Comparison of ENCODE assay signal across 8 cellular contexts in genomic region chr2:24077535-24077877, GRCh38. TPM values are rescaled to one million over a fixed set of nuclear protein-coding genes. Genes with fewer than 3 reads are reported as not detected.
DNase-seq lines count a peak whose midpoint lies in the region; ATAC-seq, FAIRE-seq and TF ChIP-seq lines count a peak whose summit lies in the region.

No MANE protein-coding gene starts in this region.

- peak overlapping the region; percentile 63 for H3K27ac Mint-ChIP-seq in T-helper 1 cell treated with Interleukin-12 subunit alpha and Interleukin-12 subunit beta and Interleukin-4 antibody, amounts not matched to agents 30 μg/mL and 1 μg/mL, for 36 hours

- no peaks in the 10 kb centered on the region for H4K20me1 ChIP-seq in GM12878 (ENCODE audit: control insufficient read depth, insufficient read depth)

- TF ChIP-seq CTCF in GM12878 (IDR thresholded peaks at IDR 0.05 in 2 of 3, conservative IDR thresholded peaks at IDR 0.05 in 1 of 3; ENCODE audit: control insufficient read depth in 2 of 3, extremely low read depth in 1 of 3, insufficient read depth in 1 of 3, low read depth in 3 of 3, low read length in 3 of 3) (no peak), testis (IDR thresholded peaks at IDR 0.05) (no peak)

- no peaks in the 10 kb centered on the region for H3K27me3 Mint-ChIP-seq in T-helper 1 cell treated with Interleukin-12 subunit alpha and Interleukin-12 subunit beta and Interleukin-4 antibody, amounts not matched to agents 30 μg/mL and 1 μg/mL, for 36 hours (ENCODE audit: low read depth)

- SMC1A ChIA-PET in GM12878 (lab: Charles Lee; ENCODE audit: uncharacterized antibody, unreplicated experiment) = interaction anchor here (0.8 to 4.0 kb wide), 3 partner anchors 149 to 254 kb away, joined by 3 to 24 read pairs (median 5); partner anchors contain the start of gene ATAD2B

- no peak for TF ChIP-seq EP300 in GM12878 (IDR thresholded peaks at IDR 0.05; ENCODE audit: borderline replicate concordance in 1 of 2, control insufficient read depth in 1 of 2, low read depth in 2 of 2, low read length in 2 of 2)

- H3K4me2 ChIP-seq in GM12878 (ENCODE audit: control insufficient read depth, insufficient read depth) = peak overlapping the region; percentile 87

- peaks cover 9% of the 10 kb centered on the region for H3K4me1 ChIP-seq in GM12878 (ENCODE audit: control insufficient read depth, insufficient read depth, low read length)
- peaks cover 11% of the 10 kb centered on the region for H3K4me1 ChIP-seq in testis

- 33% methylated on average over 9 of the region's 9 CpGs for WGBS in GM12878 (ENCODE audit: insufficient coverage, insufficient replicate concordance, low lambda C conversion rate, missing lambda C conversion rate)
- WGBS in testis, 2 donors = 1 to 2% methylated on average over 9 of the region's 9 CpGs

- CTCF ChIA-PET in GM12878 (lab: Yijun Ruan, JAX) = interaction anchor here (2.0 to 3.8 kb wide), 2 partner anchors 151 to 253 kb away, joined by 13 to 34 read pairs; partner anchors contain the start of gene ATAD2B

- H3K9me3 ChIP-seq in GM12878 (replicated peaks; ENCODE audit: control insufficient read depth, insufficient read depth, low read length) = no peaks in the 10 kb centered on the region; the same call in 2 of the 3 replicates
- no peaks in the 10 kb centered on the region for H3K9me3 ChIP-seq in testis

- DNase-seq in T-helper 1 cell = no peak
- DNase-seq in GM12878 (ENCODE audit: low read depth, low spot score) = no peak
- no peak for DNase-seq in testis
- no peak for DNase-seq in NCI-H526 treated with DMSO at 0.1 percent for 48 hours (lab: John Stamatoyannopoulos, UW)

- no peaks in the 10 kb centered on the region; a peak in 1 of 4 replicates for H3K36me3 ChIP-seq in GM12878 (ENCODE audit: control insufficient read depth in 2 of 2, insufficient read depth in 2 of 2, low read length in 1 of 2)
- H3K36me3 ChIP-seq in testis (ENCODE audit: low read depth, missing control alignments) = no peaks in the 10 kb centered on the region

- H3K4me3 Mint-ChIP-seq in T-helper 1 cell treated with Interleukin-12 subunit alpha and Interleukin-12 subunit beta and Interleukin-4 antibody, amounts not matched to agents 30 μg/mL and 1 μg/mL, for 36 hours = peak overlapping the region; percentile 97

- peaks cover 19% of the 10 kb centered on the region for H3K4me1 Mint-ChIP-seq in T-helper 1 cell treated with Interleukin-12 subunit alpha and Interleukin-12 subunit beta and Interleukin-4 antibody, amounts not matched to agents 30 μg/mL and 1 μg/mL, for 36 hours (ENCODE audit: low read depth)

- peak overlapping the region; percentile 78 for H2AFZ ChIP-seq in GM12878 (ENCODE audit: control insufficient read depth, low read depth, low read length)

- ATAC-seq in GM12878 (no peak), GM18873 (IDR thresholded peaks at IDR 0.05; ENCODE audit: low FRiP score, unreplicated experiment) (no peak), GM21737 (IDR thresholded peaks at IDR 0.05; ENCODE audit: unreplicated experiment) (no peak)

- H3K27ac ChIP-seq in GM12878 (ENCODE audit: control insufficient read depth, insufficient read depth) = no peak overlapping the region
- H3K27ac ChIP-seq in layer of hippocampus (ENCODE audit: low read depth, low read length) = peak overlapping the region; percentile 84
- peak overlapping the region; percentile 92 to 94 for H3K27ac ChIP-seq in testis

- peaks cover 8% of the 10 kb centered on the region for H3K36me3 Mint-ChIP-seq in T-helper 1 cell treated with Interleukin-12 subunit alpha and Interleukin-12 subunit beta and Interleukin-4 antibody, amounts not matched to agents 30 μg/mL and 1 μg/mL, for 36 hours (ENCODE audit: low read depth)

- no peak for TF ChIP-seq RAD21 in GM12878 (IDR thresholded peaks at IDR 0.05; ENCODE audit: insufficient read depth, low read depth, low read length)

- no peak for FAIRE-seq in GM12878 (lab: Jason Lieb, UNC)

- POLR2A ChIA-PET in GM12878 (lab: Charles Lee) = interaction anchor here (1.6 to 2.0 kb wide), 2 partner anchors 30 to 151 kb away, joined by 12 to 16 read pairs; partner anchors contain the start of genes ATAD2B and WDCP

- TF ChIP-seq POLR2A in GM12878 (IDR thresholded peaks at IDR 0.05; ENCODE audit: low read depth, low read length) (no peak), testis (IDR thresholded peaks at IDR 0.05) (no peak)

- RAD21 ChIA-PET in GM12878 (lab: Charles Lee; ENCODE audit: unreplicated experiment) = interaction anchor here (1.0 to 2.6 kb wide), 4 partner anchors 108 to 252 kb away, joined by 3 to 45 read pairs (median 10); partner anchors contain the start of gene ATAD2B

- intact Hi-C loops in GM12878 (cut with micrococcal nuclease; ENCODE audit: unreplicated experiment) (loop anchor here (2.0 kb wide), 1 partner anchor 151 kb away; the partner anchor contains the start of gene ATAD2B), testis (cut with DNase I; ENCODE audit: low total_unique reads) (loop anchor here (5.0 kb wide), 1 partner anchor 150 kb away; the partner anchor contains the start of gene ATAD2B)

- H3K9ac ChIP-seq in GM12878 (ENCODE audit: control insufficient read depth, insufficient read depth, low read length) = peak overlapping the region; percentile 79

- H3K27me3 ChIP-seq in GM12878 (replicated peaks in 1 of 2; ENCODE audit: control insufficient read depth in 2 of 2, insufficient read depth in 2 of 2, low read length in 1 of 2) (no peaks in the 10 kb centered on the region), layer of hippocampus (ENCODE audit: control insufficient read depth, insufficient read depth, low read length) (no peaks in the 10 kb centered on the region), testis (no peaks in the 10 kb centered on the region)

- H3K79me2 ChIP-seq in GM12878 (ENCODE audit: control insufficient read depth, insufficient read depth, low read length) = peaks cover 25% of the 10 kb centered on the region

- H3K4me3 ChIP-seq in GM12878 (peak overlapping the region; percentile 89), testis (peak overlapping the region; percentile 77 to 78)

- no peaks in the 10 kb centered on the region for H3K9me3 Mint-ChIP-seq in T-helper 1 cell treated with Interleukin-12 subunit alpha and Interleukin-12 subunit beta and Interleukin-4 antibody, amounts not matched to agents 30 μg/mL and 1 μg/mL, for 36 hours

- in situ Hi-C loops in GM12878 (cut with MboI) = no loop called here

- no TSS peak for BruUV-seq in GM12878 (replicated peaks; lab: Mats Ljungman, UMichigan)

RNA-seq across cellular contexts. Expression of gene SF3B6, which starts 1.4 kb away (rescaled TPM):
- 28.9 and 31.1 TPM in 2 replicates for total RNA-seq in GM12878 (2013; cell fraction: nucleolus; rRNA removed)
- total RNA-seq in GM12878 (2014; rRNA removed) = 157 and 185 TPM in 2 replicates
- total RNA-seq in GM12878 (2014; rRNA removed; fragmentation: Illumina TruSeq; extraction: Trizol) = 246 and 250 TPM in 2 replicates
- total RNA-seq in GM12878 (2021) = 117 and 118 TPM in 2 replicates
- 131 TPM for polyA plus RNA-seq in GM12878 (2011; ENCODE audit: low read depth)
- 248 and 325 TPM in 2 replicates for polyA plus RNA-seq in GM12878 (2011; rRNA removed)
- polyA plus RNA-seq in GM12878 (2011; cell fraction: cytosol; rRNA removed) = 107 and 140 TPM in 2 replicates
- 68.1 and 79.4 TPM in 2 replicates for polyA plus RNA-seq in GM12878 (2011; cell fraction: nucleus; rRNA removed)
- 149 and 150 TPM in 2 replicates for polyA plus RNA-seq in GM12878 (2012)
- polyA plus RNA-seq in GM12878 (2014; fragmentation: Illumina TruSeq; extraction: Trizol) = 258 and 323 TPM in 2 replicates
- 100 to 1,000 TPM; 538 to 584 TPM for polyA plus RNA-seq in GM12878 (2014; fragmentation: Nextera tagmentation; extraction: Ambion mirVana)
- polyA plus RNA-seq in GM12878 (2014; rRNA removed) = 226 and 283 TPM in 2 replicates
- polyA plus RNA-seq in GM12878 (2016; fragmentation: Nextera tagmentation; extraction: Ambion mirVana) = 100 to 1,000 TPM; 372 to 415 TPM
- polyA minus RNA-seq in GM12878 (2011; rRNA and poly(A)+ RNA removed) = 23.9 and 47.8 TPM in 2 replicates
- 18.8 and 24.6 TPM in 2 replicates for polyA minus RNA-seq in GM12878 (2011; cell fraction: cytosol; rRNA and poly(A)+ RNA removed)
- polyA minus RNA-seq in GM12878 (2011; cell fraction: nucleus; rRNA and poly(A)+ RNA removed) = 12.2 and 13.3 TPM in 2 replicates
- 10 to 100 TPM; 69.3 to 87.4 TPM for total RNA-seq in testis
- polyA plus RNA-seq in testis (ENCODE audit: insufficient read depth, low read depth, low replicate concordance) = 142 TPM

RNA-seq across cellular contexts. Expression of gene TP53I3, which starts 7.1 kb away (rescaled TPM):
- total RNA-seq in GM12878 (2013; cell fraction: nucleolus; rRNA removed) = 2.9 and 3.2 TPM in 2 replicates
- total RNA-seq in GM12878 (2014; rRNA removed) (12.2 and 13.0 TPM in 2 replicates), GM12878 (2014; rRNA removed; fragmentation: Illumina TruSeq; extraction: Trizol) (10.0 and 12.3 TPM in 2 replicates), GM12878 (2021) (10.9 and 11.4 TPM in 2 replicates), testis (10 to 100 TPM; 31.3 to 36.5 TPM)
- 4.4 TPM for polyA plus RNA-seq in GM12878 (2011; ENCODE audit: low read depth)
- polyA plus RNA-seq in GM12878 (2011; rRNA removed) (5.2 and 6.2 TPM in 2 replicates), GM12878 (2014; fragmentation: Illumina TruSeq; extraction: Trizol) (4.7 and 6.5 TPM in 2 replicates), GM12878 (2014; fragmentation: Nextera tagmentation; extraction: Ambion mirVana) (1 to 10 TPM; 1.4 to 2.6 TPM), GM12878 (2014; rRNA removed) (15.8 and 16.2 TPM in 2 replicates), GM12878 (2016; fragmentation: Nextera tagmentation; extraction: Ambion mirVana) (10 to 100 TPM; 47.6 to 57.4 TPM), testis (ENCODE audit: insufficient read depth, low read depth, low replicate concordance) (70.4 TPM)
- polyA plus RNA-seq in GM12878 (2011; cell fraction: cytosol; rRNA removed) = 9.5 and 11.4 TPM in 2 replicates
- polyA plus RNA-seq in GM12878 (2011; cell fraction: nucleus; rRNA removed) = 13.2 and 13.3 TPM in 2 replicates
- 9.3 TPM in 2 replicates for polyA plus RNA-seq in GM12878 (2012)
- polyA minus RNA-seq in GM12878 (2011; rRNA and poly(A)+ RNA removed) = 1.7 and 6.0 TPM in 2 replicates
- 2.8 TPM in 1 of 2 replicates, not detected in the other for polyA minus RNA-seq in GM12878 (2011; cell fraction: cytosol; rRNA and poly(A)+ RNA removed)
- 1.9 and 7.0 TPM in 2 replicates for polyA minus RNA-seq in GM12878 (2011; cell fraction: nucleus; rRNA and poly(A)+ RNA removed)

RNA-seq across cellular contexts. Expression of gene FKBP1B, which starts 28.0 kb away (rescaled TPM):
- total RNA-seq in GM12878 (2013; cell fraction: nucleolus; rRNA removed) = not detected in 2 replicates
- total RNA-seq in GM12878 (2014; rRNA removed) = 0.16 and 0.23 TPM in 2 replicates
- total RNA-seq in GM12878 (2014; rRNA removed; fragmentation: Illumina TruSeq; extraction: Trizol) = 0.18 TPM in 1 of 2 replicates, not detected in the other
- 0.33 TPM in 1 of 2 replicates, not detected in the other for total RNA-seq in GM12878 (2021)
- polyA plus RNA-seq in GM12878 (2011; ENCODE audit: low read depth) = not detected
- polyA plus RNA-seq in GM12878 (2011; rRNA removed) = 0.24 and 0.27 TPM in 2 replicates
- polyA plus RNA-seq in GM12878 (2011; cell fraction: cytosol; rRNA removed) = 0.10 and 0.31 TPM in 2 replicates
- 0.24 and 0.45 TPM in 2 replicates for polyA plus RNA-seq in GM12878 (2011; cell fraction: nucleus; rRNA removed)
- 0.64 and 0.72 TPM in 2 replicates for polyA plus RNA-seq in GM12878 (2012)
- 0.43 and 0.47 TPM in 2 replicates for polyA plus RNA-seq in GM12878 (2014; fragmentation: Illumina TruSeq; extraction: Trizol)
- polyA plus RNA-seq in GM12878 (2014; fragmentation: Nextera tagmentation; extraction: Ambion mirVana) = under 1 TPM; 0.23 to 0.38 TPM
- 0.30 and 0.53 TPM in 2 replicates for polyA plus RNA-seq in GM12878 (2014; rRNA removed)
- polyA plus RNA-seq in GM12878 (2016; fragmentation: Nextera tagmentation; extraction: Ambion mirVana) = under 1 TPM; 0.21 to 0.23 TPM
- polyA minus RNA-seq in GM12878 (2011; rRNA and poly(A)+ RNA removed) = not detected in 2 replicates
- not detected in 2 replicates for polyA minus RNA-seq in GM12878 (2011; cell fraction: cytosol; rRNA and poly(A)+ RNA removed)
- not detected in 2 replicates for polyA minus RNA-seq in GM12878 (2011; cell fraction: nucleus; rRNA and poly(A)+ RNA removed)
- 1 to 10 TPM; 2.7 to 3.0 TPM for total RNA-seq in testis
- 3.6 TPM for polyA plus RNA-seq in testis (ENCODE audit: insufficient read depth, low read depth, low replicate concordance)

RNA-seq across cellular contexts. Expression of gene WDCP, which starts 30.3 kb away (rescaled TPM):
- total RNA-seq in GM12878 (2013; cell fraction: nucleolus; rRNA removed) = 17.1 and 18.6 TPM in 2 replicates
- 13.8 and 14.6 TPM in 2 replicates for total RNA-seq in GM12878 (2014; rRNA removed)
- 14.2 and 14.3 TPM in 2 replicates for total RNA-seq in GM12878 (2014; rRNA removed; fragmentation: Illumina TruSeq; extraction: Trizol)
- total RNA-seq in GM12878 (2021) = 20.6 and 21.3 TPM in 2 replicates
- polyA plus RNA-seq in GM12878 (2011; ENCODE audit: low read depth) = 3.4 TPM
- polyA plus RNA-seq in GM12878 (2011; rRNA removed) = 19.6 and 19.9 TPM in 2 replicates
- 11.9 and 14.2 TPM in 2 replicates for polyA plus RNA-seq in GM12878 (2011; cell fraction: cytosol; rRNA removed)
- 13.7 and 17.1 TPM in 2 replicates for polyA plus RNA-seq in GM12878 (2011; cell fraction: nucleus; rRNA removed)
- polyA plus RNA-seq in GM12878 (2012) = 3.5 and 6.1 TPM in 2 replicates
- polyA plus RNA-seq in GM12878 (2014; fragmentation: Illumina TruSeq; extraction: Trizol) = 15.0 and 16.5 TPM in 2 replicates
- polyA plus RNA-seq in GM12878 (2014; fragmentation: Nextera tagmentation; extraction: Ambion mirVana) = 1 to 10 TPM; 5.5 to 6.1 TPM
- polyA plus RNA-seq in GM12878 (2014; rRNA removed) = 8.9 and 10.5 TPM in 2 replicates
- 10 to 100 TPM; 12.1 to 12.5 TPM for polyA plus RNA-seq in GM12878 (2016; fragmentation: Nextera tagmentation; extraction: Ambion mirVana)
- polyA minus RNA-seq in GM12878 (2011; rRNA and poly(A)+ RNA removed) = 34.9 and 53.8 TPM in 2 replicates
- polyA minus RNA-seq in GM12878 (2011; cell fraction: cytosol; rRNA and poly(A)+ RNA removed) = 5.3 and 5.5 TPM in 2 replicates
- polyA minus RNA-seq in GM12878 (2011; cell fraction: nucleus; rRNA and poly(A)+ RNA removed) = 4.5 and 7.7 TPM in 2 replicates
- 10 to 100 TPM in 1 of 2 donors, 1 to 10 TPM in 1; 9.8 to 11.5 TPM for total RNA-seq in testis
- 10.4 TPM for polyA plus RNA-seq in testis (ENCODE audit: insufficient read depth, low read depth, low replicate concordance)

RNA-seq across cellular contexts. Expression of gene PFN4, which starts 45.6 kb away (rescaled TPM):
- not detected in 2 replicates for total RNA-seq in GM12878 (2013; cell fraction: nucleolus; rRNA removed)
- total RNA-seq in GM12878 (2014; rRNA removed) (0.93 and 1.0 TPM in 2 replicates), GM12878 (2014; rRNA removed; fragmentation: Illumina TruSeq; extraction: Trizol) (1.3 and 1.6 TPM in 2 replicates), GM12878 (2021) (0.98 and 1.4 TPM in 2 replicates), testis (10 to 100 TPM; 39.8 to 62.8 TPM)
- not detected for polyA plus RNA-seq in GM12878 (2011; ENCODE audit: low read depth)
- polyA plus RNA-seq in GM12878 (2011; rRNA removed) (0.12 and 0.29 TPM in 2 replicates), GM12878 (2014; fragmentation: Illumina TruSeq; extraction: Trizol) (0.93 and 1.9 TPM in 2 replicates), GM12878 (2014; fragmentation: Nextera tagmentation; extraction: Ambion mirVana) (under 1 TPM; 0.14 to 0.38 TPM), GM12878 (2014; rRNA removed) (0.99 and 2.3 TPM in 2 replicates), GM12878 (2016; fragmentation: Nextera tagmentation; extraction: Ambion mirVana) (1 to 10 TPM; 2.1 TPM), testis (ENCODE audit: insufficient read depth, low read depth, low replicate concordance) (248 TPM)
- polyA plus RNA-seq in GM12878 (2011; cell fraction: cytosol; rRNA removed) = 0.19 and 0.28 TPM in 2 replicates
- polyA plus RNA-seq in GM12878 (2011; cell fraction: nucleus; rRNA removed) = 0.18 and 0.58 TPM in 2 replicates
- polyA plus RNA-seq in GM12878 (2012) = 0.73 and 0.92 TPM in 2 replicates
- polyA minus RNA-seq in GM12878 (2011; rRNA and poly(A)+ RNA removed) = not detected in 2 replicates
- not detected in 2 replicates for polyA minus RNA-seq in GM12878 (2011; cell fraction: cytosol; rRNA and poly(A)+ RNA removed)
- polyA minus RNA-seq in GM12878 (2011; cell fraction: nucleus; rRNA and poly(A)+ RNA removed) = 3.0 TPM in 1 of 2 replicates, not detected in the other
